Comparison of ENCODE assay signal across 10 cellular contexts in the genomic region with DNA sequence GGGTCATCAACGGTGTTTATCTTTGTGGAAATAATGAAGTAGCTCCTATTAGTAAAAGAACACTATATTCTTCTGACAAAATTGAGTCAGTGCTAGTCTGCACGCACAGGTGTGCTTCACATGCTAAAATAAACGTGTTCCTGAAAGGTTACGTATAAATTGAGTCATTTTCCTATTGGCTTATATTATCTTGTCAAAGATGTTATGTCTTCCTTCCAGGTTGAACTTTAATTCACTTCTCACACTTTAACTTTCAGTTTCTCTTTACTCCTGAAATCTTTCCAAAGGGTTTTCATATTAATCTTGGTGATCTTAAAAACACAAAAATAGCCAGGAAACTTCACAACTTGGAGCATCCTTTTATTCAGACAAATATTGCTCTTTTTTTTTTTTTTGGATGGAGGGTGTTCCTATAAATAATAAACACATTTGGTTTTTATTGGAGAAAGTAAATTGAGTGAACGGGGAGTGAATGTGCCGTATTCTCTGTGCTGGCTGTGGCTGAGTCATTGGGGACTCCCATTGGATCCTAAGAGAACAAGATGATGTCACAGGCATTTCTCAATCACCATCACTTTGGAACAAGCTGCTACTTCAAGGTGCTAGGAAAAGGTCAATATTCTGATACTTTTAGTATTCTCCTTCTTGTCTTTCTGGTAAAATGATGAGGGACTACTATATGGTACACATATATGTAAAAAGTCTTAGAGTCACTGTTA.
DNase-seq lines count a peak whose midpoint lies in the region; FAIRE-seq lines count a peak whose summit lies in the region.
"Had no signal": no experiment of that assay in that cellular context is flagged by ENCODE, and none has a peak within 500 bp of the region (broad histone marks: within the 10 kb centered on the region; RNA-seq: fewer than 3 reads in every experiment).

No MANE protein-coding gene starts in this region.

- peak overlapping the region; percentile 69 for H2AFZ ChIP-seq in ACC112 (ENCODE audit: low read length, unreplicated experiment)

- H3K79me2 ChIP-seq in ACC112 (ENCODE audit: control insufficient read depth, insufficient read depth, low read length, unreplicated experiment): no peaks in the 10 kb centered on the region

- FAIRE-seq in endometrium (lab: Jason Lieb, UNC): peak; percentile 71

- H3K4me1 ChIP-seq in ACC112 (ENCODE audit: control insufficient read depth, insufficient read depth, low read length, unreplicated experiment): peaks cover 32% of the 10 kb centered on the region

- H3K27ac ChIP-seq in ACC112 (ENCODE audit: low read depth, low read length): peak overlapping the region; percentile 48

- no peaks in the 10 kb centered on the region for H3K27me3 ChIP-seq in ACC112 (ENCODE audit: insufficient read depth, low read length)

- no peaks in the 10 kb centered on the region for H3K36me3 ChIP-seq in ACC112 (ENCODE audit: insufficient read depth, low read length)

- peak; percentile 81 for DNase-seq in NCI-H460 (ENCODE audit: extremely low read depth, low read depth)
- peak; percentile 24 for DNase-seq in medulla oblongata (ENCODE audit: extremely low spot score)
- no peak for DNase-seq in NCI-H2227 (lab: John Stamatoyannopoulos, UW; ENCODE audit: unreplicated experiment)
- DNase-seq in mesenteric fat pad (ENCODE audit: low spot score): no peak
- no peak for DNase-seq in NCI-H82 (lab: John Stamatoyannopoulos, UW)
- no peak for DNase-seq in NCI-H1417 treated with DMSO at 0.1 percent for 48 hours (lab: John Stamatoyannopoulos, UW)
- DNase-seq: CD4-positive, alpha-beta memory T cell; immature natural killer cell had no signal

- H3K4me3 ChIP-seq in ACC112 (ENCODE audit: low read depth, low read length): peak overlapping the region; percentile 73

Comparison
In these comparisons a context has a peak if more than half of its experiments do, and no peak if none do; other contexts are left out.
1. DNase-seq: peak in NCI-H460 (single experiment) and medulla oblongata (single experiment); none in NCI-H2227 (single experiment), mesenteric fat pad (single experiment), NCI-H82 (single experiment) and NCI-H1417 treated with DMSO at 0.1 percent for 48 hours (single experiment).